8 cellular contexts compared by ENCODE assay signal in the genomic region with DNA sequence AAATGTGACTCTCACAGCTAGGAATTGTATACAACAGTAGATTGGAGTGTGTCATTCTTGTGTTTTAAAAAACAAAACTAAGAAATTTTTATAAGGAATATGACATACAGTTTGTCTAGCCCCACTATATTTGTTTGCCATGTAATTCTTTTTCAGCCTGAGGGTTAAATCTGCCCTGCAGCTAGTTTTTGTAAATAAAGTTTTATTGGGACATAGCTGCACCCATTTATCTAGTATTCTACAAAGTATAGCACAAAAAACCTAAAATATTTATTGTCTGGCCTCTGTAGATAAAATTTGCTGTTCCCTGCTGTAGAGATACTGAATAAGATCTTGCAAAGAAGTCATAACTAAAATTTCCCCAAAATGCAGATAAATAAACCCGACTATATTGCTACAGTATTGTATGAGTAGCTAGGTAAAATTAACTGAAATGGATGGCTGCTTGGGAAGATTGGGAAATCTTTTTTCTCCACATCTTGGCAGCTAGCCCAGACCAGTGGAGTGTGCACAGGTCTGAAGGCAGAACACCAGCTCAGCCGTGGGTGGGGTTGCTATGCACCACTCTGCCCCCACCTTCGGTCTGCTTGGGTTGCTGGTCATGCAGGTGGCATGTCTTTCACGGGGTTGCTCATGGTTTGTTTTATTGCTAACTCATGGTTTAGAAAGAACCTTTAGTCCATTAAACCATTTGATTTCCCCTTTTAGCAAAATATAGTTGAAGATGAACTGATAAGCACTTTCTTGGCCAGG.
DNase-seq lines count a peak whose midpoint lies in the region; ATAC-seq and TF ChIP-seq lines count a peak whose summit lies in the region.

No MANE protein-coding gene starts in this region.

- WGBS in psoas muscle, 3 donors, result 14 to 43% (median 23%) methylated on average over 4 of the region's 4 CpGs

- ATAC-seq in activated T-cell treated with anti-CD3 and anti-CD28 coated beads, Interleukin-2, amount 50 U/mL, for 72 hours (replicated peaks in 1 of 2), result no peak
- ATAC-seq in psoas muscle (peak; percentile 83 to 93 (median 88)), HG02981 (IDR thresholded peaks at IDR 0.05; ENCODE audit: unreplicated experiment) (no peak)

- peaks cover 42% of the 10 kb centered on the region for H3K4me1 ChIP-seq in psoas muscle

- peaks cover 0 to 1% of the 10 kb centered on the region in 2 donors for H3K36me3 Mint-ChIP-seq in activated T-cell treated with anti-CD3 and anti-CD28 coated beads, Interleukin-2, amount 50 U/mL, for 72 hours (ENCODE audit: insufficient read depth in 2 of 2)

- H3K36me3 ChIP-seq in psoas muscle (ENCODE audit: insufficient read depth in 1 of 2, low read depth in 1 of 2), result peaks cover 0 to 43% of the 10 kb centered on the region in 2 donors

- TF ChIP-seq CTCF in fibroblast of the aortic adventitia (IDR thresholded peaks at IDR 0.05; ENCODE audit: insufficient read depth, low read length) (no peak), psoas muscle (IDR thresholded peaks at IDR 0.05) (no peak)

- H3K4me3 ChIP-seq in fibroblast of the aortic adventitia (ENCODE audit: low read depth, low read length) (no peak overlapping the region), psoas muscle (no peak overlapping the region)

- no peaks in the 10 kb centered on the region for H3K27me3 ChIP-seq in psoas muscle (ENCODE audit: insufficient read depth in 3 of 3, low read length in 2 of 3)

- intact Hi-C loops in psoas muscle (cut with DNase I), result loop anchor here (2.0 to 5.0 kb wide), 3 partner anchors 85 to 170 kb away; no protein-coding TSS in a partner anchor
- intact Hi-C loops in posterior vena cava (cut with DNase I), result loop anchor here (2.0 to 10.0 kb wide), 2 partner anchors 168 to 170 kb away; no protein-coding TSS in a partner anchor

- peak overlapping the region; percentile 81 for H3K27ac ChIP-seq in psoas muscle

- H3K4me1 Mint-ChIP-seq in activated T-cell treated with anti-CD3 and anti-CD28 coated beads, Interleukin-2, amount 50 U/mL, for 72 hours (ENCODE audit: low read depth), result peaks cover 48% of the 10 kb centered on the region

- DNase-seq in activated T-cell treated with anti-CD3 and anti-CD28 coated beads, Interleukin-2, amount 50 U/mL, for 72 hours, result peak in 1 of 2 donors; percentile 25
- DNase-seq in activated T-cell treated with anti-CD3 and anti-CD28 coated beads for 4 hours (no peak), HuH-7 (ENCODE audit: low spot score) (peak; percentile 23), SK-MEL-5 (ENCODE audit: low read depth, low spot score) (peak; percentile 31), fibroblast of the aortic adventitia (ENCODE audit: low read depth) (peak; percentile 88), psoas muscle (peak; percentile 61 to 83), posterior vena cava (ENCODE audit: low spot score) (no peak)

- H3K9me3 Mint-ChIP-seq in activated T-cell treated with anti-CD3 and anti-CD28 coated beads, Interleukin-2, amount 50 U/mL, for 72 hours, result no peaks in the 10 kb centered on the region

- peak overlapping the region in 1 of 2 donors; percentile 25 for H3K4me3 Mint-ChIP-seq in activated T-cell treated with anti-CD3 and anti-CD28 coated beads, Interleukin-2, amount 50 U/mL, for 72 hours

- peak overlapping the region; percentile 74 for H3K27ac Mint-ChIP-seq in activated T-cell treated with anti-CD3 and anti-CD28 coated beads, Interleukin-2, amount 50 U/mL, for 72 hours

- no peaks in the 10 kb centered on the region for H3K9me3 ChIP-seq in psoas muscle

- in situ Hi-C loops in SK-MEL-5 (cut with HindIII; ENCODE audit: low pct_unique_long_range_greater_than_20kb, low sequenced_read_pairs), result no loop called here

- no peaks in the 10 kb centered on the region for H3K27me3 Mint-ChIP-seq in activated T-cell treated with anti-CD3 and anti-CD28 coated beads, Interleukin-2, amount 50 U/mL, for 72 hours (ENCODE audit: low read depth)

Comparison
In these comparisons a context has a peak if more than half of its experiments do, and no peak if none do; other contexts are left out.
1. ATAC-seq: peak in psoas muscle (4 of 4); none in activated T-cell treated with anti-CD3 and anti-CD28 coated beads, Interleukin-2, amount 50 U/mL, for 72 hours (0 of 2) and HG02981 (single experiment).
2. DNase-seq: peak in HuH-7 (single experiment), SK-MEL-5 (single experiment), fibroblast of the aortic adventitia (single experiment) and psoas muscle (2 of 2); none in activated T-cell treated with anti-CD3 and anti-CD28 coated beads for 4 hours (single experiment) and posterior vena cava (single experiment).